Comparison of ENCODE assay signal across 17 cellular contexts in the genomic region with DNA sequence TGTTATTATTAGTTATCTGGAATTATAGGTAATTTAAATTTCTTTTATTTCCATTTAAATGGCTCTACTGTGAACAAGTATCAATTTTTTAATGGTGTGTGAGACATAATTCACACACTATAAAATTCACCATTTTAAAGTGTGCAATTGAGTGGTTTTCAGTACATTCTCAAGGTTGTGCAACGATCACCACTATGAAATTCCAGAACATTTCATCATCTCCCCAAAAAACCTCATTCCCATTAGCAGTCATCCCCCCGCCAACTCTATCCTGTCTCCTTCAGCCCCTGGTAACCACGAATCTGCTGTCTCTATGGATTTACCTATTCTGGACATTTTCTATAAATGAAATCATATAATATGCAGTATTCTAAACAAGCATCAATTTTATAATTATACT.
DNase-seq lines count a peak whose midpoint lies in the region; ATAC-seq, FAIRE-seq and TF ChIP-seq lines count a peak whose summit lies in the region.
"Had no signal": no experiment of that assay in that cellular context is flagged by ENCODE, and none has a peak within 500 bp of the region (broad histone marks: within the 10 kb centered on the region; RNA-seq: fewer than 3 reads in every experiment).

No MANE protein-coding gene starts in this region.

- H3K27ac ChIP-seq in trophoblast cell (ENCODE audit: low read depth, low read length), result no peak overlapping the region
- H3K27ac ChIP-seq: C4-2B, dorsolateral prefrontal cortex, HL-60, psoas muscle, WERI-Rb-1 had no signal

- H3K4me3 ChIP-seq in trophoblast cell (ENCODE audit: low read depth, low read length), result no peak overlapping the region
- H3K4me3 ChIP-seq: dorsolateral prefrontal cortex, esophagus squamous epithelium, psoas muscle had no signal

- H3K14ac ChIP-seq in trophoblast cell (ENCODE audit: low read length), result no peak overlapping the region

- no peak overlapping the region for H2BK5ac ChIP-seq in trophoblast cell (ENCODE audit: low read depth, low read length, poor library complexity)

- H3K9me3 ChIP-seq in trophoblast cell (ENCODE audit: insufficient read depth, low read depth, low read length), result peaks cover 1% of the 10 kb centered on the region
- H3K9me3 ChIP-seq: esophagus squamous epithelium, psoas muscle had no signal

- no peaks in the 10 kb centered on the region for H3K79me1 ChIP-seq in trophoblast cell (ENCODE audit: low read length)

- no peak overlapping the region for H2AK5ac ChIP-seq in trophoblast cell (ENCODE audit: low read length)

- FAIRE-seq in RCC 7860 (lab: Jason Lieb, UNC), result peak; percentile 82

- H2BK120ac ChIP-seq in trophoblast cell (ENCODE audit: insufficient read depth, low read length, poor library complexity), result no peak overlapping the region

- H4K91ac ChIP-seq in trophoblast cell (ENCODE audit: low read depth, low read length), result no peak overlapping the region

- H3K4me1 Mint-ChIP-seq in osteocyte (ENCODE audit: unreplicated experiment), result peaks cover 40% of the 10 kb centered on the region

- no peak for ATAC-seq in HG02763 (IDR thresholded peaks at IDR 0.05; ENCODE audit: unreplicated experiment)
- ATAC-seq: psoas muscle had no signal

- H3K79me2 ChIP-seq in trophoblast cell (ENCODE audit: control insufficient read depth, insufficient read depth, low read length, poor library complexity), result no peaks in the 10 kb centered on the region

- no peaks in the 10 kb centered on the region for H3K9me3 Mint-ChIP-seq in osteocyte (ENCODE audit: unreplicated experiment)
- H3K9me3 Mint-ChIP-seq: activated T-helper 2 cell treated with anti-CD3 and anti-CD28 coated beads, Interferon-gamma antibody, Interleukin-2, Interleukin-4, amounts not matched to agents 10 μg/mL and 5 μg/mL and 100 μg/mL, durations not matched to agents 14 hours and 24 hours and 36 hours had no signal

- H3K23ac ChIP-seq in trophoblast cell (ENCODE audit: low read length), result no peak overlapping the region

- H2AFZ ChIP-seq in trophoblast cell (ENCODE audit: insufficient read depth, low read length, poor library complexity), result no peak overlapping the region

- no peak overlapping the region for H3K4me2 ChIP-seq in trophoblast cell (ENCODE audit: low read length)

- DNase-seq in Daoy (ENCODE audit: low read depth), result peak; percentile 55
- no peak for DNase-seq in RCC 7860 (ENCODE audit: low spot score)
- DNase-seq in fibroblast of gingiva (ENCODE audit: low read depth), result peak; percentile 78
- DNase-seq in osteocyte (ENCODE audit: extremely low spot score, unreplicated experiment), result no peak
- DNase-seq in stimulated activated naive CD4-positive, alpha-beta T cell (lab: John Stamatoyannopoulos, UW), result no peak
- DNase-seq in NCI-H82 treated with DMSO at 0.1 percent for 48 hours (lab: John Stamatoyannopoulos, UW; ENCODE audit: unreplicated experiment), result no peak
- DNase-seq in trophoblast cell, result no peak
- DNase-seq: dorsolateral prefrontal cortex, esophagus squamous epithelium, NCI-H2107, psoas muscle, SW 1271, WERI-Rb-1 had no signal

- no peak overlapping the region for H2BK12ac ChIP-seq in trophoblast cell (ENCODE audit: low read length)

- H3K4me1 ChIP-seq in trophoblast cell (ENCODE audit: control insufficient read depth in 1 of 2, insufficient read depth in 2 of 2, low read length in 2 of 2), result no peaks in the 10 kb centered on the region
- H3K4me1 ChIP-seq: psoas muscle had no signal

- H3K9ac ChIP-seq in trophoblast cell (ENCODE audit: low read length), result no peak overlapping the region

- H3K36me3 ChIP-seq in trophoblast cell (ENCODE audit: control insufficient read depth in 1 of 2, insufficient read depth in 2 of 2, low read length in 2 of 2), result no peaks in the 10 kb centered on the region
- H3K36me3 ChIP-seq: esophagus squamous epithelium had no signal

- no peaks in the 10 kb centered on the region for H3K27me3 ChIP-seq in trophoblast cell (ENCODE audit: insufficient read depth, low read length)

- no peak overlapping the region for H3K18ac ChIP-seq in trophoblast cell (ENCODE audit: low read length)

- no peak overlapping the region for H4K12ac ChIP-seq in trophoblast cell (ENCODE audit: low read depth, low read length)

- H3K27me3 Mint-ChIP-seq in osteocyte (ENCODE audit: unreplicated experiment), result no peaks in the 10 kb centered on the region

- peaks cover 11% of the 10 kb centered on the region for H3K36me3 Mint-ChIP-seq in osteocyte (ENCODE audit: unreplicated experiment)

- no peak overlapping the region for H4K8ac ChIP-seq in trophoblast cell (ENCODE audit: low read depth, low read length)

- H3K4me3 Mint-ChIP-seq in osteocyte (ENCODE audit: unreplicated experiment), result no peak overlapping the region

- WGBS in trophoblast cell (ENCODE audit: extremely low coverage, insufficient coverage, insufficient read length), result 100% methylated on average over 1 of the region's 3 CpGs

- no peak for TF ChIP-seq CTCF in osteocyte (IDR thresholded peaks at IDR 0.05)

- H3K4ac ChIP-seq in trophoblast cell (ENCODE audit: low read depth, low read length), result no peak overlapping the region

- H3K27ac Mint-ChIP-seq in osteocyte (ENCODE audit: unreplicated experiment), result peak overlapping the region; percentile 23
- H3K27ac Mint-ChIP-seq: activated T-helper 2 cell treated with anti-CD3 and anti-CD28 coated beads, Interferon-gamma antibody, Interleukin-2, Interleukin-4, amounts not matched to agents 10 μg/mL and 5 μg/mL and 100 μg/mL, durations not matched to agents 14 hours and 24 hours and 36 hours had no signal

Comparison
In these comparisons a context has a peak if more than half of its experiments do, and no peak if none do; other contexts are left out.
1. DNase-seq: peak in Daoy (single experiment) and fibroblast of gingiva (single experiment); none in RCC 7860 (single experiment), osteocyte (single experiment), stimulated activated naive CD4-positive, alpha-beta T cell (0 of 6), NCI-H82 treated with DMSO at 0.1 percent for 48 hours (single experiment) and trophoblast cell (0 of 2).